Comparison of ENCODE assay signal across 20 cellular contexts in genomic region chr9:34520505-34521385, GRCh38. TPM values are rescaled to one million over a fixed set of nuclear protein-coding genes. Genes with fewer than 3 reads are reported as not detected.
A peak's percentile ranks its signal among the peaks of the same experiment; 100 is the strongest.
DNase-seq lines count a peak whose midpoint lies in the region; ATAC-seq and TF ChIP-seq lines count a peak whose summit lies in the region.
"Had no signal": no experiment of that assay in that cellular context is flagged by ENCODE, and none has a peak within 500 bp of the region (broad histone marks: within the 10 kb centered on the region; RNA-seq: fewer than 3 reads in every experiment).

No MANE protein-coding gene starts in this region.

- no peaks in the 10 kb centered on the region for H3K79me2 ChIP-seq in neural progenitor cell (ENCODE audit: low read depth)

- peaks cover 6% of the 10 kb centered on the region for H3F3A ChIP-seq in neural progenitor cell (ENCODE audit: low read depth)

- peak overlapping the region; percentile 10 for H3K27ac ChIP-seq in cingulate gyrus (ENCODE audit: low read depth, low read length)
- no peak overlapping the region for H3K27ac ChIP-seq in sigmoid colon
- H3K27ac ChIP-seq in neural progenitor cell: no peak overlapping the region
- H3K27ac ChIP-seq: C4-2B had no signal

- H2AFZ ChIP-seq in neural progenitor cell (replicated peaks): no peak overlapping the region

- H3K27me3 ChIP-seq in sigmoid colon (no peaks in the 10 kb centered on the region), neural progenitor cell (peaks cover 33% of the 10 kb centered on the region)

- no peak overlapping the region for H3K9ac ChIP-seq in neural progenitor cell

- H4K20me1 ChIP-seq in neural progenitor cell (ENCODE audit: low read depth): no peaks in the 10 kb centered on the region

- H3K27me3 Mint-ChIP-seq in activated CD8-positive, alpha-beta memory T cell treated with anti-CD3 and anti-CD28 coated beads, Interleukin-2, amount 10 ng/mL, durations not matched to agents 7 days and 5 days: peaks cover 36% of the 10 kb centered on the region
- H3K27me3 Mint-ChIP-seq in neural progenitor cell (ENCODE audit: insufficient read depth, low read depth): peaks cover 11% of the 10 kb centered on the region

- H3K36me3 ChIP-seq in sigmoid colon: no peaks in the 10 kb centered on the region
- no peaks in the 10 kb centered on the region for H3K36me3 ChIP-seq in neural progenitor cell
- H3K36me3 ChIP-seq: HAP-1 had no signal

- intact Hi-C loops in sigmoid colon (cut with DNase I): loop anchor here (5.0 kb wide), 2 partner anchors 72 to 193 kb away; partner anchors contain the start of genes KIF24 and NUDT2

- CTCF ChIA-PET in activated CD8-positive, alpha-beta memory T cell treated with anti-CD3 and anti-CD28 coated beads, Interleukin-2, amount 10 ng/mL, durations not matched to agents 7 days and 5 days (lab: Charles Lee): interaction anchor here (1.1 kb wide), 2 partner anchors 71 to 83 kb away, joined by 3 read pairs; no protein-coding TSS in a partner anchor

- H3K4me1 Mint-ChIP-seq in activated CD8-positive, alpha-beta memory T cell treated with anti-CD3 and anti-CD28 coated beads, Interleukin-2, amount 10 ng/mL, durations not matched to agents 7 days and 5 days: peaks cover 15% of the 10 kb centered on the region
- peaks cover 22% of the 10 kb centered on the region for H3K4me1 Mint-ChIP-seq in neural progenitor cell

- H3K4me3 ChIP-seq in sigmoid colon (no peak overlapping the region), neural progenitor cell (no peak overlapping the region)
- H3K4me3 ChIP-seq: GM12878, HAP-1 had no signal

- no peak overlapping the region for H3K4me3 Mint-ChIP-seq in activated CD8-positive, alpha-beta memory T cell treated with anti-CD3 and anti-CD28 coated beads, Interleukin-2, amount 10 ng/mL, durations not matched to agents 7 days and 5 days
- no peak overlapping the region for H3K4me3 Mint-ChIP-seq in neural progenitor cell

- peak; percentile 46 for DNase-seq in activated CD8-positive, alpha-beta memory T cell treated with anti-CD3 and anti-CD28 coated beads, Interleukin-2, amount 50 U/mL, for 48 hours
- no peak for DNase-seq in activated CD8-positive, alpha-beta memory T cell treated with anti-CD3 and anti-CD28 coated beads, Interleukin-2, amount 10 ng/mL, durations not matched to agents 7 days and 5 days
- DNase-seq in NOMO-1 treated with DMSO at 0.1 percent for 48 hours (lab: John Stamatoyannopoulos, UW; ENCODE audit: unreplicated experiment) (peak; percentile 73), sigmoid colon (peak; percentile 41), neural progenitor cell (ENCODE audit: low spot score) (no peak), GM20000 (ENCODE audit: low spot score) (no peak)
- no peak for DNase-seq in stimulated activated CD4-positive, alpha-beta T cell treated with anti-CD3 and anti-CD28 coated beads, Interleukin-4, amount 100 ng/mL, for 1 hour
- DNase-seq: 8988T, Caco-2, NCI-H1105 treated with DMSO at 0.1 percent for 48 hours, NCI-H187 treated with DMSO at 0.1 percent for 48 hours, NCI-H2171, NCI-H446 treated with DMSO at 0.1 percent for 48 hours, NCI-H82, SIG-M5 had no signal

- no peak overlapping the region for H3K4me2 ChIP-seq in neural progenitor cell

- TF ChIP-seq CTCF in sigmoid colon (IDR thresholded peaks at IDR 0.05) (no peak), neural progenitor cell (IDR thresholded peaks at IDR 0.05) (no peak), GM20000 (IDR thresholded peaks at IDR 0.05; ENCODE audit: extremely low read depth, missing control alignments) (no peak)

- no peak overlapping the region for H3K27ac Mint-ChIP-seq in activated CD8-positive, alpha-beta memory T cell treated with anti-CD3 and anti-CD28 coated beads, Interleukin-2, amount 10 ng/mL, durations not matched to agents 7 days and 5 days
- no peak overlapping the region for H3K27ac Mint-ChIP-seq in neural progenitor cell

- peaks cover 0 to 13% (median 8%) of the 10 kb centered on the region in 4 donors for H3K4me1 ChIP-seq in sigmoid colon
- peaks cover 13% of the 10 kb centered on the region for H3K4me1 ChIP-seq in neural progenitor cell

- no peak for ATAC-seq in activated CD8-positive, alpha-beta memory T cell treated with anti-CD3 and anti-CD28 coated beads, Interleukin-2, amount 10 ng/mL, durations not matched to agents 7 days and 5 days
- ATAC-seq: GM12878 had no signal

- no peaks in the 10 kb centered on the region for H3K36me3 Mint-ChIP-seq in activated CD8-positive, alpha-beta memory T cell treated with anti-CD3 and anti-CD28 coated beads, Interleukin-2, amount 10 ng/mL, durations not matched to agents 7 days and 5 days
- H3K36me3 Mint-ChIP-seq in neural progenitor cell: peaks cover 3% of the 10 kb centered on the region
- H3K36me3 Mint-ChIP-seq: IgD-negative memory B cell had no signal

- WGBS in sigmoid colon, 2 donors: 92 to 93% methylated on average over 6 of the region's 6 CpGs

- no peak for TF ChIP-seq POLR2A in sigmoid colon (IDR thresholded peaks at IDR 0.05)

- H3K9me3 Mint-ChIP-seq in activated CD8-positive, alpha-beta memory T cell treated with anti-CD3 and anti-CD28 coated beads, Interleukin-2, amount 10 ng/mL, durations not matched to agents 7 days and 5 days (ENCODE audit: low read depth): no peaks in the 10 kb centered on the region
- no peaks in the 10 kb centered on the region for H3K9me3 Mint-ChIP-seq in neural progenitor cell
- H3K9me3 Mint-ChIP-seq: IgD-negative memory B cell had no signal

- H3K9me3 ChIP-seq in sigmoid colon: no peaks in the 10 kb centered on the region
- H3K9me3 ChIP-seq in neural progenitor cell (ENCODE audit: low read depth): no peaks in the 10 kb centered on the region
- H3K9me3 ChIP-seq: Caco-2, HAP-1 had no signal

- no peak for TF ChIP-seq EP300 in sigmoid colon (IDR thresholded peaks at IDR 0.05)

RNA-seq across cellular contexts. Expression of gene ENHO, which starts 2.0 kb away (rescaled TPM):
- total RNA-seq in activated CD8-positive, alpha-beta memory T cell treated with anti-CD3 and anti-CD28 coated beads, Interleukin-2, amount 10 ng/mL, durations not matched to agents 7 days and 5 days: not detected
- total RNA-seq in sigmoid colon (1 to 10 TPM in 1 of 4 donors, not detected in 3; 2.5 TPM), neural progenitor cell (ENCODE audit: low replicate concordance) (4.4 and 21.3 TPM in 2 replicates)
- polyA plus RNA-seq in sigmoid colon: 1 to 10 TPM; 1.9 to 7.4 (median 6.0) TPM
- total RNA-seq: GM12878 had no signal
- polyA plus RNA-seq: GM12878, IgD-negative memory B cell had no signal

Comparison
In these comparisons a context has a peak if more than half of its experiments do, and no peak if none do; other contexts are left out.
1. DNase-seq: peak in activated CD8-positive, alpha-beta memory T cell treated with anti-CD3 and anti-CD28 coated beads, Interleukin-2, amount 50 U/mL, for 48 hours (single experiment), NOMO-1 treated with DMSO at 0.1 percent for 48 hours (single experiment) and sigmoid colon (single experiment); none in activated CD8-positive, alpha-beta memory T cell treated with anti-CD3 and anti-CD28 coated beads, Interleukin-2, amount 10 ng/mL, durations not matched to agents 7 days and 5 days (single experiment), neural progenitor cell (single experiment), GM20000 (single experiment) and stimulated activated CD4-positive, alpha-beta T cell treated with anti-CD3 and anti-CD28 coated beads, Interleukin-4, amount 100 ng/mL, for 1 hour (single experiment).